In genomic region chr6:148711833-148712653, GRCh38 we compare ENCODE assay signal across 1 cellular context.
TF ChIP-seq lines count a peak whose summit lies in the region.

No MANE protein-coding gene starts in this region.

TF ChIP-seq in IMR-90, 13 proteins besides CTCF, POLR2A, EP300 and RAD21:
- TF ChIP-seq USF2 (IDR thresholded peaks at IDR 0.05; ENCODE audit: low read depth, low read length) (no peak), CEBPB (IDR thresholded peaks at IDR 0.05; ENCODE audit: low read depth, low read length) (peak; percentile 37; the same call in 1 of the 2 replicates)
